7 cellular contexts compared by ENCODE assay signal in genomic region chr1:149607070-149607802, GRCh38. TPM values are rescaled to one million over a fixed set of nuclear protein-coding genes. Genes with fewer than 3 reads are reported as not detected.
DNase-seq lines count a peak whose midpoint lies in the region; ATAC-seq and TF ChIP-seq lines count a peak whose summit lies in the region.
"Not testable (repeated sequence)": the region's sequence is repeated elsewhere in the genome, so short reads cannot be mapped to it uniquely, and the experiment has no call there.

No MANE protein-coding gene starts in this region.

- peak overlapping the region; percentile 72 for H3K4me3 Mint-ChIP-seq in activated T-cell treated with anti-CD3 and anti-CD28 coated beads, Interleukin-2, amount 50 U/mL, for 24 hours
- peak overlapping the region; percentile 59 for H3K4me3 Mint-ChIP-seq in natural killer cell

- peak overlapping the region; percentile 57 for H3K27ac Mint-ChIP-seq in activated T-cell treated with anti-CD3 and anti-CD28 coated beads, Interleukin-2, amount 50 U/mL, for 24 hours
- peak overlapping the region in 1 of 2 donors; percentile 35 for H3K27ac Mint-ChIP-seq in natural killer cell

- peak; percentile 13; the same call in 1 of the 2 replicates for TF ChIP-seq POLR2A in Raji (IDR thresholded peaks at IDR 0.05; ENCODE audit: insufficient read depth, low read depth, low read length)

- H3K27me3 ChIP-seq in HAP-1 (ENCODE audit: low read depth); right cardiac atrium (ENCODE audit: control insufficient read depth, insufficient read depth): not testable (repeated sequence)

- ATAC-seq in right cardiac atrium, natural killer cell: not testable (repeated sequence)

- H3K9me3 Mint-ChIP-seq in activated T-cell treated with anti-CD3 and anti-CD28 coated beads, Interleukin-2, amount 50 U/mL, for 24 hours; natural killer cell: not testable (repeated sequence)

- not testable (repeated sequence) for H3K36me3 Mint-ChIP-seq in activated T-cell treated with anti-CD3 and anti-CD28 coated beads, Interleukin-2, amount 50 U/mL, for 24 hours (ENCODE audit: low read depth); natural killer cell

- WGBS in right cardiac atrium: 0% methylated on average over 23 of the region's 45 CpGs

- H3K4me1 Mint-ChIP-seq in activated T-cell treated with anti-CD3 and anti-CD28 coated beads, Interleukin-2, amount 50 U/mL, for 24 hours (ENCODE audit: low read depth); natural killer cell: not testable (repeated sequence)

- TF ChIP-seq CTCF in coronary artery (IDR thresholded peaks at IDR 0.05); natural killer cell (IDR thresholded peaks at IDR 0.05): not testable (repeated sequence)

- H3K4me3 ChIP-seq in HAP-1: peak overlapping the region; percentile 38
- peak overlapping the region; percentile 68 for H3K4me3 ChIP-seq in coronary artery
- H3K4me3 ChIP-seq in right cardiac atrium (ENCODE audit: low read length): peak overlapping the region; percentile 67

- DNase-seq in HAP-1 (ENCODE audit: low spot score in 2 of 2) (peak in 1 of 2 experiments; percentile 38), right cardiac atrium (peak; percentile 59 to 81 (median 63)), natural killer cell (peak; percentile 17)
- DNase-seq in activated T-cell treated with anti-CD3 and anti-CD28 coated beads, Interleukin-2, amount 50 U/mL, for 24 hours: peak; percentile 69
- not testable (repeated sequence) for DNase-seq in coronary artery (ENCODE audit: low spot score)
- DNase-seq in stimulated activated CD4-positive, alpha-beta T cell treated with anti-CD3 and anti-CD28 coated beads, Interleukin-1b, Interleukin-23, amount 100 ng/mL, for 48 hours: peak; percentile 28

- not testable (repeated sequence) for H3K27me3 Mint-ChIP-seq in activated T-cell treated with anti-CD3 and anti-CD28 coated beads, Interleukin-2, amount 50 U/mL, for 24 hours; natural killer cell (ENCODE audit: low read depth in 2 of 2)

- intact Hi-C loops in right cardiac atrium (cut with DNase I); natural killer cell (cut with micrococcal nuclease): not testable (repeated sequence)

- not testable (repeated sequence) for H3K9me3 ChIP-seq in HAP-1; right cardiac atrium (ENCODE audit: control insufficient read depth, low read length)

- in situ Hi-C loops in HAP-1 (cut with MboI; ENCODE audit: low sequenced_read_pairs): not testable (repeated sequence)

- not testable (repeated sequence) for H3K36me3 ChIP-seq in HAP-1 (replicated peaks)

- peak overlapping the region in 1 of 2 donors; percentile 81 for H3K27ac ChIP-seq in coronary artery
- H3K27ac ChIP-seq in right cardiac atrium (ENCODE audit: low read length): peak overlapping the region; percentile 37

- not testable (repeated sequence) for H3K4me1 ChIP-seq in HAP-1; right cardiac atrium (ENCODE audit: control insufficient read depth, insufficient read depth, low read length)

RNA-seq across cellular contexts. Expression of gene PPIAL4C, which starts 23.6 kb away (rescaled TPM):
- total RNA-seq in right cardiac atrium (not detected), natural killer cell (1 to 10 TPM in 1 of 3 donors, not detected in 2; 1.6 TPM)
- polyA plus RNA-seq in right cardiac atrium: not detected
